In the genomic region with DNA sequence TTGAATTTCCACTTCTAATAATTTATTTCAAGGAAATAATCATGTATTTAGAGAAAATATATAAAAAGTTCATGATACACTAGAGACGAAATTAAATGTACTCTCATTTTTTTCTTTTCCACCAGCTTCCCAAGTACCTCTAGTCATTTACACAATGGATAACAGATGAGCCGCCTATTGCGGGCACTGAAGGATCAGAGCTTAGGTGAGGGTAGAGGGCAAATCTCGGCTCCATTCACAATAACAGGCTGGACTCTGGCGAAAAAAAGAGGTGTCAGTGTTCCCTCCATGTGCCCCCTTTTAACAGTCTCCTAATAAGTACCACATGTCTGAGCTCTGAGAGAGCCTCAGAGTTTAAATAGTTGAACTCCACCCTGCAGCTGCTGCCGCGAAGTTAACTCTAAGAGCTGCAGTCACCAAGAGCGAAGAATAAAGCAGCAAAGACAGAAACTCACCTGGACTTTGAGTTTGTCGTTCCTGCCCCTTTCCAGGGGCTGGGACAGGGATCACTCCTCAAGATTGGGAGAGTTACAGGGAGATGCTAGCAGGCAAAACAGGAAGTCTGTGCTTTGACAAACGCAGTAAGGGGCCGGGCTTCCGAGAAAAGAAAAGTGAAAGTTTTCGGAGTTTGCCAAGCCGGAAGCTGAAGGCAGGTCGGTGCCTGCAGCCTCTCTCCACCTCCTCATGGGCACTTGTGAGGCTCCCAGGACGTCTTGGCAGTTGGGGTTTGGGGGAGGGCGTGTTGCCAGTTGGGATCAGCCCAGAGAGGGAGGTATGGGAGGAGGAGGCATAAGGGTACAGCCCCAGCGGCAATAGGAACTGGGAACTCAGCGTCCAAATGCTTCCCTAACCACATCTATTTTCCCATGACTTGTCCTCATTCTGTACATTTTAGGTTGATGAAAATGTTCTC, we compare ENCODE assay signal across 1 cellular context.
TF ChIP-seq lines count a peak whose summit lies in the region.

Gene SP110, minus strand, starts transcription at position 566 of the 913 bp plus-strand sequence. CDS start 3,057 bp downstream, outside the sequence.

TF ChIP-seq in HepG2, 621 proteins besides CTCF, POLR2A, EP300 and RAD21 (continued from another document and continues in another):
- TF ChIP-seq MXD1 (CRISPR knock-in tag; IDR thresholded peaks at IDR 0.05) (no peak), ZNF775 (CRISPR knock-in tag; IDR thresholded peaks at IDR 0.05; ENCODE audit: borderline replicate concordance) (no peak), ZNF530 (CRISPR knock-in tag; IDR thresholded peaks at IDR 0.05; ENCODE audit: low read depth) (no peak), JUND (CRISPR knock-in tag; IDR thresholded peaks at IDR 0.05) (no peak), MED8 (CRISPR knock-in tag; IDR thresholded peaks at IDR 0.05; ENCODE audit: insufficient replicate concordance) (no peak), SP4 (CRISPR knock-in tag; IDR thresholded peaks at IDR 0.05) (peak; percentile 36; the same call in 1 of the 2 replicates), ZBTB34 (CRISPR knock-in tag; IDR thresholded peaks at IDR 0.05) (no peak), CC2D1A (CRISPR knock-in tag; IDR thresholded peaks at IDR 0.05) (no peak), MYNN (CRISPR knock-in tag; IDR thresholded peaks at IDR 0.05; ENCODE audit: low read depth) (0 out of 2 replicates have a peak, but pooled peaks have one; percentile 29), NPAS2 (CRISPR knock-in tag; IDR thresholded peaks at IDR 0.05; ENCODE audit: borderline replicate concordance) (no peak), CREM (IDR thresholded peaks at IDR 0.05) (peak; percentile 20; the same call in 1 of the 2 replicates), CREM (CRISPR knock-in tag; IDR thresholded peaks at IDR 0.05) (no peak), HDAC6 (IDR thresholded peaks at IDR 0.05; ENCODE audit: low read depth, low read length) (no peak), ZNF883 (CRISPR knock-in tag; IDR thresholded peaks at IDR 0.05; ENCODE audit: not compliant biosample characterization) (no peak), PRMT3 (CRISPR knock-in tag; IDR thresholded peaks at IDR 0.05; ENCODE audit: borderline replicate concordance, low read depth) (no peak), IKZF4 (CRISPR knock-in tag; IDR thresholded peaks at IDR 0.05; ENCODE audit: borderline replicate concordance, low read depth, not compliant biosample characterization) (no peak), KLF9 (CRISPR knock-in tag; IDR thresholded peaks at IDR 0.05; ENCODE audit: low read depth) (no peak), KDM6A (CRISPR knock-in tag; IDR thresholded peaks at IDR 0.05; ENCODE audit: low read depth) (no peak), EZH2 (conservative IDR thresholded peaks at IDR 0.05; ENCODE audit: low read depth, low read length) (no peak), ZBTB4 (CRISPR knock-in tag; IDR thresholded peaks at IDR 0.05; ENCODE audit: borderline replicate concordance) (no peak), ZNF772 (CRISPR knock-in tag; IDR thresholded peaks at IDR 0.05) (no peak), ZNF431 (CRISPR knock-in tag; IDR thresholded peaks at IDR 0.05; ENCODE audit: borderline replicate concordance, low read depth) (no peak; the same call in 1 of the 2 replicates), HOXA9 (CRISPR knock-in tag; IDR thresholded peaks at IDR 0.05; ENCODE audit: borderline replicate concordance) (no peak), HNRNPL (IDR thresholded peaks at IDR 0.05; ENCODE audit: low read depth, low read length) (no peak), TCF12 (IDR thresholded peaks at IDR 0.05) (no peak), TCF12 (CRISPR knock-in tag; IDR thresholded peaks at IDR 0.05) (no peak), ZNF629 (CRISPR knock-in tag; conservative IDR thresholded peaks at IDR 0.05) (no peak), RORA (CRISPR knock-in tag; IDR thresholded peaks at IDR 0.05) (0 out of 2 replicates have a peak, but pooled peaks have one; percentile 44), ATRX (CRISPR knock-in tag; IDR thresholded peaks at IDR 0.05; ENCODE audit: borderline replicate concordance) (no peak), MAX (IDR thresholded peaks at IDR 0.05) (peak; percentile 50), GTF2F1 (IDR thresholded peaks at IDR 0.05; ENCODE audit: low read length) (no peak), ZNF766 (CRISPR knock-in tag; IDR thresholded peaks at IDR 0.05; ENCODE audit: borderline replicate concordance) (no peak), MZF1 (CRISPR knock-in tag; IDR thresholded peaks at IDR 0.05; ENCODE audit: borderline replicate concordance) (no peak), SMARCE1 (IDR thresholded peaks at IDR 0.05; ENCODE audit: borderline replicate concordance) (no peak), MED1 (CRISPR knock-in tag; IDR thresholded peaks at IDR 0.05) (peak; percentile 43; the same call in 1 of the 2 replicates), IKZF1 (IDR thresholded peaks at IDR 0.05) (no peak), SOX5 (CRISPR knock-in tag; IDR thresholded peaks at IDR 0.05; ENCODE audit: borderline replicate concordance) (no peak; the same call in 1 of the 2 replicates), TBP (CRISPR knock-in tag; IDR thresholded peaks at IDR 0.05) (no peak), NCOA2 (CRISPR knock-in tag; IDR thresholded peaks at IDR 0.05) (no peak; the same call in 1 of the 2 replicates), ZSCAN20 (CRISPR knock-in tag; IDR thresholded peaks at IDR 0.05; ENCODE audit: borderline replicate concordance) (no peak)
- TF ChIP-seq, protein P1, sequence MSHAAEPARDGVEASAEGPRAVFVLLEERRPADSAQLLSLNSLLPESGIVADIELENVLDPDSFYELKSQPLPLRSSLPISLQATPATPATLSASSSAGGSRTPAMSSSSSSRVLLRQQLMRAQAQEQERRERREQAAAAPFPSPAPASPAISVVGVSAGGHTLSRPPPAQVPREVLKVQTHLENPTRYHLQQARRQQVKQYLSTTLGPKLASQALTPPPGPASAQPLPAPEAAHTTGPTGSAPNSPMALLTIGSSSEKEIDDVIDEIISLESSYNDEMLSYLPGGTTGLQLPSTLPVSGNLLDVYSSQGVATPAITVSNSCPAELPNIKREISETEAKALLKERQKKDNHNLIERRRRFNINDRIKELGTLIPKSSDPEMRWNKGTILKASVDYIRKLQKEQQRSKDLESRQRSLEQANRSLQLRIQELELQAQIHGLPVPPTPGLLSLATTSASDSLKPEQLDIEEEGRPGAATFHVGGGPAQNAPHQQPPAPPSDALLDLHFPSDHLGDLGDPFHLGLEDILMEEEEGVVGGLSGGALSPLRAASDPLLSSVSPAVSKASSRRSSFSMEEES (CRISPR knock-in tag; IDR thresholded peaks at IDR 0.05) = no peak
- TF ChIP-seq, protein P2, sequence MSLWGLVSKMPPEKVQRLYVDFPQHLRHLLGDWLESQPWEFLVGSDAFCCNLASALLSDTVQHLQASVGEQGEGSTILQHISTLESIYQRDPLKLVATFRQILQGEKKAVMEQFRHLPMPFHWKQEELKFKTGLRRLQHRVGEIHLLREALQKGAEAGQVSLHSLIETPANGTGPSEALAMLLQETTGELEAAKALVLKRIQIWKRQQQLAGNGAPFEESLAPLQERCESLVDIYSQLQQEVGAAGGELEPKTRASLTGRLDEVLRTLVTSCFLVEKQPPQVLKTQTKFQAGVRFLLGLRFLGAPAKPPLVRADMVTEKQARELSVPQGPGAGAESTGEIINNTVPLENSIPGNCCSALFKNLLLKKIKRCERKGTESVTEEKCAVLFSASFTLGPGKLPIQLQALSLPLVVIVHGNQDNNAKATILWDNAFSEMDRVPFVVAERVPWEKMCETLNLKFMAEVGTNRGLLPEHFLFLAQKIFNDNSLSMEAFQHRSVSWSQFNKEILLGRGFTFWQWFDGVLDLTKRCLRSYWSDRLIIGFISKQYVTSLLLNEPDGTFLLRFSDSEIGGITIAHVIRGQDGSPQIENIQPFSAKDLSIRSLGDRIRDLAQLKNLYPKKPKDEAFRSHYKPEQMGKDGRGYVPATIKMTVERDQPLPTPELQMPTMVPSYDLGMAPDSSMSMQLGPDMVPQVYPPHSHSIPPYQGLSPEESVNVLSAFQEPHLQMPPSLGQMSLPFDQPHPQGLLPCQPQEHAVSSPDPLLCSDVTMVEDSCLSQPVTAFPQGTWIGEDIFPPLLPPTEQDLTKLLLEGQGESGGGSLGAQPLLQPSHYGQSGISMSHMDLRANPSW (CRISPR knock-in tag; IDR thresholded peaks at IDR 0.05; ENCODE audit: borderline replicate concordance) = peak; percentile 79
- TF ChIP-seq, protein P3, sequence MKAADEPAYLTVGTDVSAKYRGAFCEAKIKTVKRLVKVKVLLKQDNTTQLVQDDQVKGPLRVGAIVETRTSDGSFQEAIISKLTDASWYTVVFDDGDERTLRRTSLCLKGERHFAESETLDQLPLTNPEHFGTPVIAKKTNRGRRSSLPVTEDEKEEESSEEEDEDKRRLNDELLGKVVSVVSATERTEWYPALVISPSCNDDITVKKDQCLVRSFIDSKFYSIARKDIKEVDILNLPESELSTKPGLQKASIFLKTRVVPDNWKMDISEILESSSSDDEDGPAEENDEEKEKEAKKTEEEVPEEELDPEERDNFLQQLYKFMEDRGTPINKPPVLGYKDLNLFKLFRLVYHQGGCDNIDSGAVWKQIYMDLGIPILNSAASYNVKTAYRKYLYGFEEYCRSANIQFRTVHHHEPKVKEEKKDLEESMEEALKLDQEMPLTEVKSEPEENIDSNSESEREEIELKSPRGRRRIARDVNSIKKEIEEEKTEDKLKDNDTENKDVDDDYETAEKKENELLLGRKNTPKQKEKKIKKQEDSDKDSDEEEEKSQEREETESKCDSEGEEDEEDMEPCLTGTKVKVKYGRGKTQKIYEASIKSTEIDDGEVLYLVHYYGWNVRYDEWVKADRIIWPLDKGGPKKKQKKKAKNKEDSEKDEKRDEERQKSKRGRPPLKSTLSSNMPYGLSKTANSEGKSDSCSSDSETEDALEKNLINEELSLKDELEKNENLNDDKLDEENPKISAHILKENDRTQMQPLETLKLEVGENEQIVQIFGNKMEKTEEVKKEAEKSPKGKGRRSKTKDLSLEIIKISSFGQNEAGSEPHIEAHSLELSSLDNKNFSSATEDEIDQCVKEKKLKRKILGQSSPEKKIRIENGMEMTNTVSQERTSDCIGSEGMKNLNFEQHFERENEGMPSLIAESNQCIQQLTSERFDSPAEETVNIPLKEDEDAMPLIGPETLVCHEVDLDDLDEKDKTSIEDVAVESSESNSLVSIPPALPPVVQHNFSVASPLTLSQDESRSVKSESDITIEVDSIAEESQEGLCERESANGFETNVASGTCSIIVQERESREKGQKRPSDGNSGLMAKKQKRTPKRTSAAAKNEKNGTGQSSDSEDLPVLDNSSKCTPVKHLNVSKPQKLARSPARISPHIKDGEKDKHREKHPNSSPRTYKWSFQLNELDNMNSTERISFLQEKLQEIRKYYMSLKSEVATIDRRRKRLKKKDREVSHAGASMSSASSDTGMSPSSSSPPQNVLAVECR (CRISPR knock-in tag; IDR thresholded peaks at IDR 0.05; ENCODE audit: borderline replicate concordance) = peak; percentile 86
- TF ChIP-seq, protein P4, sequence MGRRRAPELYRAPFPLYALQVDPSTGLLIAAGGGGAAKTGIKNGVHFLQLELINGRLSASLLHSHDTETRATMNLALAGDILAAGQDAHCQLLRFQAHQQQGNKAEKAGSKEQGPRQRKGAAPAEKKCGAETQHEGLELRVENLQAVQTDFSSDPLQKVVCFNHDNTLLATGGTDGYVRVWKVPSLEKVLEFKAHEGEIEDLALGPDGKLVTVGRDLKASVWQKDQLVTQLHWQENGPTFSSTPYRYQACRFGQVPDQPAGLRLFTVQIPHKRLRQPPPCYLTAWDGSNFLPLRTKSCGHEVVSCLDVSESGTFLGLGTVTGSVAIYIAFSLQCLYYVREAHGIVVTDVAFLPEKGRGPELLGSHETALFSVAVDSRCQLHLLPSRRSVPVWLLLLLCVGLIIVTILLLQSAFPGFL (CRISPR knock-in tag; IDR thresholded peaks at IDR 0.05) = no peak
